Comparison of ENCODE assay signal across 9 cellular contexts in genomic region chr13:108220042-108220441, GRCh38. TPM values are rescaled to one million over a fixed set of nuclear protein-coding genes. Genes with fewer than 3 reads are reported as not detected.
A peak's percentile ranks its signal among the peaks of the same experiment; 100 is the strongest.
DNase-seq lines count a peak whose midpoint lies in the region; ATAC-seq and TF ChIP-seq lines count a peak whose summit lies in the region.
"Had no signal": no experiment of that assay in that cellular context is flagged by ENCODE, and none has a peak within 500 bp of the region (broad histone marks: within the 10 kb centered on the region; RNA-seq: fewer than 3 reads in every experiment).

No MANE protein-coding gene starts in this region.

- H3K9me3 ChIP-seq in trophoblast cell (ENCODE audit: insufficient read depth, low read depth, low read length) (no peaks in the 10 kb centered on the region), spleen (no peaks in the 10 kb centered on the region)

- H4K12ac ChIP-seq in trophoblast cell (ENCODE audit: low read depth, low read length), result no peak overlapping the region

- no peak overlapping the region for H2BK5ac ChIP-seq in trophoblast cell (ENCODE audit: low read depth, low read length, poor library complexity)

- H2BK12ac ChIP-seq in trophoblast cell (ENCODE audit: low read length), result no peak overlapping the region

- H3K23ac ChIP-seq in trophoblast cell (ENCODE audit: low read length), result no peak overlapping the region

- H3K4me3 ChIP-seq in trophoblast cell (ENCODE audit: low read depth, low read length) (no peak overlapping the region), spleen (peak overlapping the region in 2 of 8 donors; percentile 91 to 94)

- H3K14ac ChIP-seq in trophoblast cell (ENCODE audit: low read length), result no peak overlapping the region

- H2AFZ ChIP-seq in trophoblast cell (ENCODE audit: insufficient read depth, low read length, poor library complexity), result no peak overlapping the region

- no peak for TF ChIP-seq CTCF in spleen (IDR thresholded peaks at IDR 0.05 in 8 of 11, conservative IDR thresholded peaks at IDR 0.05 in 3 of 11)

- no peak overlapping the region for H3K9ac ChIP-seq in trophoblast cell (ENCODE audit: low read length)

- intact Hi-C loops in spleen (cut with DNase I; ENCODE audit: low total_unique reads), result no loop called here

- H3K27ac ChIP-seq in trophoblast cell (ENCODE audit: low read depth, low read length) (no peak overlapping the region), spleen (peak overlapping the region in 2 of 8 donors; percentile 88 to 95)

- H3K18ac ChIP-seq in trophoblast cell (ENCODE audit: low read length), result no peak overlapping the region

- H2BK120ac ChIP-seq in trophoblast cell (ENCODE audit: insufficient read depth, low read length, poor library complexity), result no peak overlapping the region

- H3K36me3 ChIP-seq in trophoblast cell (ENCODE audit: control insufficient read depth in 1 of 2, insufficient read depth in 2 of 2, low read length in 2 of 2) (no peaks in the 10 kb centered on the region), spleen (no peaks in the 10 kb centered on the region)

- H3K4me1 ChIP-seq in trophoblast cell (ENCODE audit: control insufficient read depth in 1 of 2, insufficient read depth in 2 of 2, low read length in 2 of 2) (peaks cover 0 to 2% of the 10 kb centered on the region in 2 experiments), spleen (peaks cover 38 to 90% (median 71%) of the 10 kb centered on the region in 6 donors)

- DNase-seq in NCI-H82 (lab: John Stamatoyannopoulos, UW) (peak; percentile 18), NCI-H82 treated with DMSO at 0.1 percent for 48 hours (lab: John Stamatoyannopoulos, UW; ENCODE audit: unreplicated experiment) (no peak), NCI-H1105 (lab: John Stamatoyannopoulos, UW) (peak; percentile 46), cerebellar cortex (ENCODE audit: low spot score) (peak; percentile 22), trophoblast cell (peak in 1 of 2 donors; percentile 8), H4 (ENCODE audit: low spot score) (no peak), spleen (no peak)
- DNase-seq: amygdala had no signal

- no CpG with 5 or more reads among the region's 1 CpG for WGBS in trophoblast cell (ENCODE audit: extremely low coverage, insufficient coverage, insufficient read length)
- WGBS in spleen, 5 donors, result 36 to 53% (median 44%) methylated on average over 1 of the region's 1 CpG

- H3K4ac ChIP-seq in trophoblast cell (ENCODE audit: low read depth, low read length), result peak overlapping the region; percentile 39

- H3K4me2 ChIP-seq in trophoblast cell (ENCODE audit: low read length), result no peak overlapping the region

- no peak overlapping the region for H4K91ac ChIP-seq in trophoblast cell (ENCODE audit: low read depth, low read length)

- ATAC-seq in HG03565 (IDR thresholded peaks at IDR 0.05; ENCODE audit: unreplicated experiment), result no peak

- H3K79me2 ChIP-seq in trophoblast cell (ENCODE audit: control insufficient read depth, insufficient read depth, low read length, poor library complexity), result peaks cover 10% of the 10 kb centered on the region

- H4K8ac ChIP-seq in trophoblast cell (ENCODE audit: low read depth, low read length), result no peak overlapping the region

- TF ChIP-seq POLR2A in spleen (IDR thresholded peaks at IDR 0.05), result no peak

- peaks cover 9% of the 10 kb centered on the region for H3K79me1 ChIP-seq in trophoblast cell (ENCODE audit: low read length)

- H2AK5ac ChIP-seq in trophoblast cell (ENCODE audit: low read length), result no peak overlapping the region

- H3K27me3 ChIP-seq in trophoblast cell (ENCODE audit: insufficient read depth, low read length) (no peaks in the 10 kb centered on the region), spleen (replicated peaks in 1 of 7) (no peaks in the 10 kb centered on the region)

RNA-seq across cellular contexts. Expression of gene ABHD13, which starts 1.9 kb away (rescaled TPM):
- 5.6 and 5.7 TPM in 2 replicates for polyA plus RNA-seq in trophoblast cell (2013)
- 2.5 and 5.5 TPM in 2 replicates for total RNA-seq in H4 (2014; rRNA removed; shearing (Covaris generic))
- total RNA-seq in spleen, result 10 to 100 TPM; 12.0 to 22.6 (median 14.2) TPM
- 1 to 10 TPM; 4.8 to 6.3 (median 4.9) TPM for polyA plus RNA-seq in spleen

RNA-seq across cellular contexts. Expression of gene LIG4, which starts 4.7 kb away (rescaled TPM):
- 7.3 and 7.5 TPM in 2 replicates for polyA plus RNA-seq in trophoblast cell (2013)
- 3.7 and 5.1 TPM in 2 replicates for total RNA-seq in H4 (2014; rRNA removed; shearing (Covaris generic))
- 10 to 100 TPM; 10.1 to 16.0 (median 14.8) TPM for total RNA-seq in spleen
- 10 to 100 TPM in 1 of 3 donors, 1 to 10 TPM in 2; 9.7 to 10.0 (median 9.9) TPM for polyA plus RNA-seq in spleen

RNA-seq across cellular contexts. Expression of gene TNFSF13B, which starts 49.5 kb away (rescaled TPM):
- 0.52 and 1.1 TPM in 2 replicates for polyA plus RNA-seq in trophoblast cell (2013)
- total RNA-seq in H4 (2014; rRNA removed; shearing (Covaris generic)), result 1.1 and 1.5 TPM in 2 replicates
- total RNA-seq in spleen, result 10 to 100 TPM; 22.8 to 82.1 (median 40.2) TPM
- 10 to 100 TPM in 1 of 3 donors, 1 to 10 TPM in 2; 7.7 to 15.2 (median 7.9) TPM for polyA plus RNA-seq in spleen

Comparison
In these comparisons a context has a peak if more than half of its experiments do, and no peak if none do; other contexts are left out.
1. DNase-seq: peak in NCI-H82 (single experiment), NCI-H1105 (single experiment) and cerebellar cortex (single experiment); none in NCI-H82 treated with DMSO at 0.1 percent for 48 hours (single experiment), H4 (single experiment) and spleen (single experiment).